Comparison of ENCODE assay signal across 18 cellular contexts in the genomic region with DNA sequence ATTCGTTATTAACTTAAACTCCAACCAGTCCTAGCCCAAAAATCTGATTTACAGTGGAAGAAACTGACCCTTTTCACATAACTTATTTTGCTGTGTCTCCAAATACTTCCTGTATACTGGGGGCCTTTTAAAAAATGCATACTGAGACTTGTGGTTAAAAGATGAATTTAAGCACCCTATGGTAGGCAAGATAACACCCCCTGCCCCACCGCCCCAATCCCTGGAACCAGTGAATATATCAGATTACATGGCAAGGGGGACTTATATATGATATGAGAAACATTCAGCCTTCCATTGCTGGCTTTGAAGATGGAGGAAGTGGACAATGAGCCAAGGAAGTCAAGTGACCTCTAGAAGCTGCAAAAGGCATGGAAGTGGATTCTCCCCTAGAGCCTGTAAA. TPM values are rescaled to one million over a fixed set of nuclear protein-coding genes. Genes with fewer than 3 reads are reported as not detected.
DNase-seq lines count a peak whose midpoint lies in the region; ATAC-seq, FAIRE-seq and TF ChIP-seq lines count a peak whose summit lies in the region.
"Had no signal": no experiment of that assay in that cellular context is flagged by ENCODE, and none has a peak within 500 bp of the region (broad histone marks: within the 10 kb centered on the region; RNA-seq: fewer than 3 reads in every experiment).

No MANE protein-coding gene starts in this region.

- POLR2A ChIA-PET in K562 (lab: Yijun Ruan, JAX): interaction anchor here (0.6 to 2.5 kb wide), 2 partner anchors 9 to 128 kb away, joined by 3 to 8 read pairs; no protein-coding TSS in a partner anchor

- peak overlapping the region in 1 of 2 experiments; percentile 27; a peak in 1 of 4 replicates for H3K9ac ChIP-seq in K562 (ENCODE audit: insufficient read depth in 1 of 2, low read depth in 2 of 2, low read length in 2 of 2)

- TF ChIP-seq CTCF in K562 (IDR thresholded peaks at IDR 0.05 in 2 of 3, conservative IDR thresholded peaks at IDR 0.05 in 1 of 3; ENCODE audit: insufficient read depth in 2 of 3, low read depth in 1 of 3, low read length in 3 of 3): no peak
- TF ChIP-seq CTCF in transverse colon (IDR thresholded peaks at IDR 0.05): no peak
- TF ChIP-seq CTCF in GM20000 (IDR thresholded peaks at IDR 0.05; ENCODE audit: extremely low read depth, missing control alignments): no peak
- TF ChIP-seq CTCF in D721Med (IDR thresholded peaks at IDR 0.05; ENCODE audit: insufficient read depth, missing control alignments): no peak

- H3K36me3 Mint-ChIP-seq in activated naive CD4-positive, alpha-beta T cell treated with anti-CD3 and anti-CD28 coated beads, Interleukin-2, amount 50 U/mL, for 24 hours: no peaks in the 10 kb centered on the region
- H3K36me3 Mint-ChIP-seq in T-helper 17 cell (ENCODE audit: low read depth): no peaks in the 10 kb centered on the region

- no peak overlapping the region for H3K4me3 Mint-ChIP-seq in activated naive CD4-positive, alpha-beta T cell treated with anti-CD3 and anti-CD28 coated beads, Interleukin-2, amount 50 U/mL, for 24 hours
- no peak overlapping the region for H3K4me3 Mint-ChIP-seq in T-helper 17 cell

- no peaks in the 10 kb centered on the region for H3K9me1 ChIP-seq in K562 (ENCODE audit: control insufficient read depth, insufficient read depth, low read length)

- intact Hi-C loops in K562 (cut with micrococcal nuclease) (no loop called here), transverse colon (cut with DNase I; ENCODE audit: low total_unique reads) (loop anchor here (10.0 kb wide), 1 partner anchor 137 kb away; a partner anchor contains a TSS)

- TF ChIP-seq EP300 in K562 (IDR thresholded peaks at IDR 0.05; ENCODE audit: low read length): peak; percentile 42; the same call in 1 of the 2 replicates
- TF ChIP-seq EP300 in transverse colon (IDR thresholded peaks at IDR 0.05; ENCODE audit: low read depth): no peak

- WGBS in K562 (ENCODE audit: insufficient coverage, low coverage, missing lambda C conversion rate): 5% methylated on average over 2 of the region's 2 CpGs
- 44 to 79% methylated on average over 1 to 2 of the region's 2 CpGs for WGBS in transverse colon (ENCODE audit: low coverage in 1 of 2), 2 donors

- TF ChIP-seq POLR2A in K562 (conservative IDR thresholded peaks at IDR 0.05) (no peak), transverse colon (IDR thresholded peaks at IDR 0.05) (no peak)

- H3K4me1 ChIP-seq in K562 (replicated peaks in 1 of 2; ENCODE audit: control insufficient read depth in 2 of 2, insufficient read depth in 2 of 2, low read length in 2 of 2) (peaks cover 4 to 33% of the 10 kb centered on the region in 2 experiments; a peak in 4 of 5 replicates), transverse colon (peaks cover 4 to 33% (median 21%) of the 10 kb centered on the region in 4 donors)

- H3K4me2 ChIP-seq in K562 (ENCODE audit: insufficient read depth, low read length): peak overlapping the region; percentile 15; the same call in 1 of the 2 replicates
- H3K4me2 ChIP-seq: A549 had no signal

- peak overlapping the region; percentile 32 for H3K27ac ChIP-seq in K562 (ENCODE audit: extremely low read depth, low read depth, low read length)
- peak overlapping the region in 3 of 4 donors; percentile 45 to 52 (median 46) for H3K27ac ChIP-seq in transverse colon
- H3K27ac ChIP-seq: A549, C4-2B had no signal

- no TSS peak for BruUV-seq in K562 (replicated peaks; lab: Mats Ljungman, UMichigan)

- H3K27me3 ChIP-seq in K562 (ENCODE audit: control insufficient read depth in 2 of 2, insufficient read depth in 2 of 2, low read length in 2 of 2) (no peaks in the 10 kb centered on the region), transverse colon (no peaks in the 10 kb centered on the region)

- TF ChIP-seq RAD21 in K562 (CRISPR knock-in tag; conservative IDR thresholded peaks at IDR 0.05 in 1 of 2, IDR thresholded peaks at IDR 0.05 in 1 of 2): no peak

- H4K20me1 ChIP-seq in K562 (replicated peaks; ENCODE audit: control insufficient read depth, insufficient read depth, low read length): no peaks in the 10 kb centered on the region

- no peak for FAIRE-seq in K562 (lab: Jason Lieb, UNC)
- FAIRE-seq in D721Med (lab: Jason Lieb, UNC): no peak
- FAIRE-seq: A549, H54 had no signal

- in situ Hi-C loops in K562 (cut with MboI): loop anchor here (10.0 to 25.0 kb wide), 2 partner anchors 137 to 420 kb away; a partner anchor contains a TSS
- in situ Hi-C loops in transverse colon (cut with MboI; ENCODE audit: low pct_ligation_motif_present in 1 of 4, low pct_unique_long_range_greater_than_20kb in 1 of 4, low sequenced_read_pairs in 3 of 4): loop anchor here (10.0 to 25.0 kb wide), 4 partner anchors 47 to 420 kb away; a partner anchor contains a TSS

- no peak for DNase-seq in activated naive CD4-positive, alpha-beta T cell (lab: John Stamatoyannopoulos, UW)
- DNase-seq in T-helper 17 cell (no peak), K562 (ENCODE audit: extremely low read depth in 1 of 4, low spot score in 3 of 4) (peak in 2 of 4 experiments; percentile 66 to 77), transverse colon (no peak), Ammon's horn (ENCODE audit: low spot score) (no peak), GM20000 (ENCODE audit: low spot score) (no peak), D721Med (ENCODE audit: insufficient read length, low spot score) (no peak)
- DNase-seq: Caco-2, KG1, NCI-H1048, NCI-H146, NCI-H226, NCI-H526 treated with DMSO at 0.1 percent for 48 hours, SHP77 treated with DMSO at 0.1 percent for 48 hours had no signal

- no peaks in the 10 kb centered on the region for H3K27me3 Mint-ChIP-seq in activated naive CD4-positive, alpha-beta T cell treated with anti-CD3 and anti-CD28 coated beads, Interleukin-2, amount 50 U/mL, for 24 hours
- H3K27me3 Mint-ChIP-seq in T-helper 17 cell: no peaks in the 10 kb centered on the region

- H3K4me3 ChIP-seq in K562: no peak overlapping the region
- no peak overlapping the region for H3K4me3 ChIP-seq in transverse colon
- H3K4me3 ChIP-seq: A549 had no signal

- peak overlapping the region; percentile 58 for H2AFZ ChIP-seq in K562 (ENCODE audit: low read depth, low read length)

- H3K36me3 ChIP-seq in K562 (ENCODE audit: control insufficient read depth, insufficient read depth, low read length) (no peaks in the 10 kb centered on the region), transverse colon (no peaks in the 10 kb centered on the region)

- H3K9me3 ChIP-seq in T-helper 17 cell (ENCODE audit: control insufficient read depth, low read length, poor library complexity, severe bottlenecking) (no peaks in the 10 kb centered on the region), K562 (replicated peaks; ENCODE audit: control insufficient read depth, insufficient read depth, low read depth, low read length) (no peaks in the 10 kb centered on the region), transverse colon (no peaks in the 10 kb centered on the region)
- H3K9me3 ChIP-seq: A549, Caco-2 had no signal

- ATAC-seq in T-helper 17 cell (no peak), K562 (no peak)
- ATAC-seq: A549 had no signal

- H3K4me1 Mint-ChIP-seq in activated naive CD4-positive, alpha-beta T cell treated with anti-CD3 and anti-CD28 coated beads, Interleukin-2, amount 50 U/mL, for 24 hours: peaks cover 59% of the 10 kb centered on the region
- H3K4me1 Mint-ChIP-seq in T-helper 17 cell: peaks cover 34% of the 10 kb centered on the region

- peaks cover 38% of the 10 kb centered on the region for H3K79me2 ChIP-seq in K562 (ENCODE audit: control insufficient read depth, insufficient read depth, low read length)

- no peaks in the 10 kb centered on the region for H3K9me3 Mint-ChIP-seq in activated naive CD4-positive, alpha-beta T cell treated with anti-CD3 and anti-CD28 coated beads, Interleukin-2, amount 50 U/mL, for 24 hours

- CTCF ChIA-PET in K562 (lab: Yijun Ruan, JAX; ENCODE audit: low intra/inter-chr PET ratio): no interaction called here

- peak overlapping the region; percentile 70 for H3K27ac Mint-ChIP-seq in activated naive CD4-positive, alpha-beta T cell treated with anti-CD3 and anti-CD28 coated beads, Interleukin-2, amount 50 U/mL, for 24 hours
- peak overlapping the region; percentile 61 for H3K27ac Mint-ChIP-seq in T-helper 17 cell

RNA-seq across cellular contexts. Expression of a gene that starts 3.1 kb away (rescaled TPM):
- total RNA-seq in T-helper 17 cell (10 to 100 TPM; 18.4 to 27.3 TPM), K562 (2014; rRNA removed) (28.0 and 28.4 TPM in 2 replicates), K562 (2014; rRNA removed; fragmentation: Illumina TruSeq; extraction: Trizol) (48.1 and 60.1 TPM in 2 replicates), K562 (2015; rRNA removed; fragmentation: Illumina TruSeq; extraction: Trizol) (38.2 and 38.5 TPM in 2 replicates), K562 (2021) (44.8 and 46.3 TPM in 2 replicates), transverse colon (10 to 100 TPM; 46.8 to 91.1 (median 69.3) TPM)
- total RNA-seq in K562 (2011; cell fraction: chromatin; rRNA removed; ENCODE audit: low replicate concordance): 50.5 and 176 TPM in 2 replicates
- total RNA-seq in K562 (2011; cell fraction: nucleolus; rRNA removed): 36.2 and 41.2 TPM in 2 replicates
- 79.1 and 117 TPM in 2 replicates for total RNA-seq in K562 (2011; cell fraction: nucleoplasm; rRNA removed)
- polyA plus RNA-seq in K562 (2011; rRNA removed) (46.9 and 60.6 TPM in 2 replicates), K562 (2014; fragmentation: Illumina TruSeq; extraction: Trizol) (35.1 and 43.6 TPM in 2 replicates), K562 (2014; fragmentation: Nextera tagmentation; extraction: Ambion mirVana) (10 to 100 TPM; 12.7 to 22.8 TPM), K562 (2014; rRNA removed) (30.8 and 35.5 TPM in 2 replicates)
- polyA plus RNA-seq in K562 (2011; cell fraction: cytosol; rRNA removed): 18.1 and 24.5 TPM in 2 replicates
- polyA plus RNA-seq in K562 (2011; cell fraction: nucleus; rRNA removed): 15.1 and 21.3 TPM in 2 replicates
- 28.2 and 30.6 TPM in 2 replicates for polyA plus RNA-seq in K562 (2012)
- polyA minus RNA-seq in K562 (2011; rRNA and poly(A)+ RNA removed): 169 and 177 TPM in 2 replicates
- 28.0 and 38.7 TPM in 2 replicates for polyA minus RNA-seq in K562 (2011; cell fraction: cytosol; rRNA and poly(A)+ RNA removed)
- 23.8 and 47.7 TPM in 2 replicates for polyA minus RNA-seq in K562 (2011; cell fraction: nucleus; rRNA and poly(A)+ RNA removed)

RNA-seq across cellular contexts. Expression of a gene that starts 4.9 kb away (rescaled TPM):
- total RNA-seq in T-helper 17 cell: 10 to 100 TPM; 11.8 to 13.5 TPM
- total RNA-seq in K562 (2011; cell fraction: chromatin; rRNA removed; ENCODE audit: low replicate concordance): 29.0 and 61.5 TPM in 2 replicates
- 20.3 and 30.8 TPM in 2 replicates for total RNA-seq in K562 (2011; cell fraction: nucleolus; rRNA removed)
- total RNA-seq in K562 (2011; cell fraction: nucleoplasm; rRNA removed): 35.7 and 51.3 TPM in 2 replicates
- total RNA-seq in K562 (2014; rRNA removed): 7.1 and 8.3 TPM in 2 replicates
- 10.7 and 11.9 TPM in 2 replicates for total RNA-seq in K562 (2014; rRNA removed; fragmentation: Illumina TruSeq; extraction: Trizol)
- total RNA-seq in K562 (2015; rRNA removed; fragmentation: Illumina TruSeq; extraction: Trizol): 9.2 and 10.3 TPM in 2 replicates
- 15.7 and 18.2 TPM in 2 replicates for total RNA-seq in K562 (2021)
- 12.0 and 12.7 TPM in 2 replicates for polyA plus RNA-seq in K562 (2011; rRNA removed)
- polyA plus RNA-seq in K562 (2011; cell fraction: cytosol; rRNA removed): 3.3 and 5.6 TPM in 2 replicates
- 10.7 and 12.7 TPM in 2 replicates for polyA plus RNA-seq in K562 (2011; cell fraction: nucleus; rRNA removed)
- polyA plus RNA-seq in K562 (2012): 8.9 and 13.0 TPM in 2 replicates
- polyA plus RNA-seq in K562 (2014; fragmentation: Illumina TruSeq; extraction: Trizol): 13.5 and 15.2 TPM in 2 replicates
- polyA plus RNA-seq in K562 (2014; fragmentation: Nextera tagmentation; extraction: Ambion mirVana): 1 to 10 TPM; 6.2 to 9.0 TPM
- polyA plus RNA-seq in K562 (2014; rRNA removed): 9.8 and 11.2 TPM in 2 replicates
- polyA minus RNA-seq in K562 (2011; rRNA and poly(A)+ RNA removed): 21.3 and 22.2 TPM in 2 replicates
- polyA minus RNA-seq in K562 (2011; cell fraction: cytosol; rRNA and poly(A)+ RNA removed): 4.9 and 10.8 TPM in 2 replicates
- 27.1 and 36.1 TPM in 2 replicates for polyA minus RNA-seq in K562 (2011; cell fraction: nucleus; rRNA and poly(A)+ RNA removed)
- 10 to 100 TPM in 2 of 4 donors, 1 to 10 TPM in 2; 7.6 to 14.9 (median 10.2) TPM for total RNA-seq in transverse colon
